8 cellular contexts compared by ENCODE assay signal in genomic region chr17:34146440-34147043, GRCh38.
DNase-seq lines count a peak whose midpoint lies in the region; ATAC-seq and TF ChIP-seq lines count a peak whose summit lies in the region.

No MANE protein-coding gene starts in this region.

- WGBS in aorta, 2 donors = 35 to 43% methylated on average over 5 of the region's 5 CpGs

- ATAC-seq in aorta (ENCODE audit: low FRiP score) (no peak), GM21786 (IDR thresholded peaks at IDR 0.05; ENCODE audit: unreplicated experiment) (no peak)

- peak; percentile 25 for TF ChIP-seq CTCF in cardiac muscle cell (IDR thresholded peaks at IDR 0.05; ENCODE audit: low read depth, low read length)

- H3K4me3 ChIP-seq in cardiac muscle cell (no peak overlapping the region), aorta (ENCODE audit: low read length in 2 of 2) (no peak overlapping the region)

- no peaks in the 10 kb centered on the region for H3K9me3 ChIP-seq in cardiac muscle cell (ENCODE audit: low read depth)
- no peaks in the 10 kb centered on the region for H3K9me3 ChIP-seq in aorta (ENCODE audit: control insufficient read depth, low read length)

- H3K27me3 ChIP-seq in cardiac muscle cell = no peaks in the 10 kb centered on the region
- H3K27me3 ChIP-seq in aorta (ENCODE audit: control insufficient read depth in 1 of 2, insufficient read depth in 2 of 2, low read length in 1 of 2) = no peaks in the 10 kb centered on the region

- intact Hi-C loops in aorta (cut with DNase I) = no loop called here

- no peaks in the 10 kb centered on the region for H3K36me3 ChIP-seq in cardiac muscle cell
- H3K36me3 ChIP-seq in aorta (ENCODE audit: control insufficient read depth in 1 of 2, insufficient read depth in 2 of 2, low read length in 1 of 2) = no peaks in the 10 kb centered on the region

- H3K27ac ChIP-seq in cardiac muscle cell (no peak overlapping the region), aorta (ENCODE audit: low read depth in 1 of 2, low read length in 2 of 2) (no peak overlapping the region)

- DNase-seq in NOMO-1 treated with DMSO at 0.1 percent for 48 hours (lab: John Stamatoyannopoulos, UW; ENCODE audit: unreplicated experiment) (peak; percentile 8), NOMO-1 treated with dmso at 0.1 percent for 144 hours (lab: John Stamatoyannopoulos, UW; ENCODE audit: unreplicated experiment) (no peak), NCI-H748 (lab: John Stamatoyannopoulos, UW; ENCODE audit: unreplicated experiment) (peak; percentile 71), cardiac muscle cell (ENCODE audit: low read depth in 1 of 2, low spot score in 1 of 2) (peak in 1 of 2 donors; percentile 52), aorta (no peak)
- DNase-seq in activated T-cell treated with anti-CD3 and anti-CD28 coated beads, Interleukin-2, amount 50 U/mL, for 1 hour = peak; percentile 43
- peak; percentile 36 to 48 for DNase-seq in stimulated activated CD4-positive, alpha-beta T cell treated with anti-CD3 and anti-CD28 coated beads, Interleukin-15, amount 100 ng/mL, for 48 hours (ENCODE audit: low read depth in 2 of 2)

- H3K4me1 ChIP-seq in cardiac muscle cell (ENCODE audit: low read depth) (no peaks in the 10 kb centered on the region), aorta (ENCODE audit: control insufficient read depth in 1 of 2, insufficient read depth in 2 of 2, low read length in 2 of 2) (no peaks in the 10 kb centered on the region)

Comparison
In these comparisons a context has a peak if more than half of its experiments do, and no peak if none do; other contexts are left out.
1. DNase-seq: peak in NOMO-1 treated with DMSO at 0.1 percent for 48 hours (single experiment), NCI-H748 (single experiment), activated T-cell treated with anti-CD3 and anti-CD28 coated beads, Interleukin-2, amount 50 U/mL, for 1 hour (single experiment) and stimulated activated CD4-positive, alpha-beta T cell treated with anti-CD3 and anti-CD28 coated beads, Interleukin-15, amount 100 ng/mL, for 48 hours (2 of 2); none in NOMO-1 treated with dmso at 0.1 percent for 144 hours (single experiment) and aorta (0 of 2).